ENCODE assay signal across 2 cellular contexts in genomic region chr1:8571200-8571984, GRCh38.
TF ChIP-seq lines count a peak whose summit lies in the region.

No MANE protein-coding gene starts in this region.

TF ChIP-seq in K562, 482 proteins besides CTCF, POLR2A, EP300 and RAD21 (continued from another document and continues in another):
- TF ChIP-seq MTA1 (IDR thresholded peaks at IDR 0.05; ENCODE audit: borderline replicate concordance) (no peak), MCM7 (IDR thresholded peaks at IDR 0.05) (no peak), ZNF512 (tag; IDR thresholded peaks at IDR 0.05) (0 out of 2 replicates have a peak, but pooled peaks have one; percentile 37), KAT2B (IDR thresholded peaks at IDR 0.05; ENCODE audit: low read depth, low read length) (no peak), MEF2A (IDR thresholded peaks at IDR 0.05; ENCODE audit: control insufficient read depth, low read depth, low read length) (no peak), SOX6 (IDR thresholded peaks at IDR 0.05) (peak; percentile 56), CREBBP (IDR thresholded peaks at IDR 0.05; ENCODE audit: low read depth, low read length) (no peak), TCF15 (CRISPR knock-in tag; IDR thresholded peaks at IDR 0.05) (no peak), HOMEZ (CRISPR knock-in tag; IDR thresholded peaks at IDR 0.05) (no peak), RCOR1 (IDR thresholded peaks at IDR 0.05; ENCODE audit: borderline replicate concordance in 1 of 2, low read depth in 2 of 2, low read length in 2 of 2) (0 out of 4 replicates have a peak, but pooled peaks of 1 of the 2 experiments have one; percentile 8), LCOR (CRISPR knock-in tag; IDR thresholded peaks at IDR 0.05) (no peak), ZC3H4 (CRISPR knock-in tag; IDR thresholded peaks at IDR 0.05; ENCODE audit: borderline replicate concordance) (no peak), BHLHE40 (IDR thresholded peaks at IDR 0.05; ENCODE audit: low read length) (peak; percentile 43), NCOA4 (IDR thresholded peaks at IDR 0.05; ENCODE audit: partially characterized antibody) (no peak), ZNF57 (CRISPR knock-in tag; IDR thresholded peaks at IDR 0.05) (no peak), MXI1 (IDR thresholded peaks at IDR 0.05; ENCODE audit: low read depth, low read length) (no peak), CCNT2 (IDR thresholded peaks at IDR 0.05; ENCODE audit: borderline replicate concordance, extremely low read depth, insufficient read length, low read depth, low read length) (no peak), ZFPM2 (CRISPR knock-in tag; IDR thresholded peaks at IDR 0.05) (no peak), CBFA2T3 (IDR thresholded peaks at IDR 0.05) (peak; percentile 30; the same call in 1 of the 2 replicates), DPF2 (IDR thresholded peaks at IDR 0.05) (peak; percentile 36; the same call in 1 of the 2 replicates), SNAPC5 (CRISPR knock-in tag; IDR thresholded peaks at IDR 0.05) (no peak), HDAC1 (IDR thresholded peaks at IDR 0.05) (no peak), ASH1L (IDR thresholded peaks at IDR 0.05; ENCODE audit: borderline replicate concordance, low read depth, partially characterized antibody) (no peak), ZNF707 (CRISPR knock-in tag; conservative IDR thresholded peaks at IDR 0.05) (no peak), GTF3C2 (IDR thresholded peaks at IDR 0.05; ENCODE audit: borderline replicate concordance, extremely low read depth, insufficient read length) (no peak), ATF3 (IDR thresholded peaks at IDR 0.05) (no peak), ATF3 (CRISPR knock-in tag; conservative IDR thresholded peaks at IDR 0.05) (no peak), RBM39 (optimal IDR thresholded peaks at IDR 0.05; ENCODE audit: low read depth, low read length) (no peak)

TF ChIP-seq in HepG2, 621 proteins besides CTCF, POLR2A, EP300 and RAD21 (continued from another document and continues in another):
- peak in 1 of 2 experiments; percentile 51; a peak in 1 of 4 replicates for TF ChIP-seq KLF16 (CRISPR knock-in tag; IDR thresholded peaks at IDR 0.05)
- peak; percentile 85 for TF ChIP-seq NFIC (IDR thresholded peaks at IDR 0.05; ENCODE audit: low read length)
- peak; percentile 34; the same call in 1 of the 2 replicates for TF ChIP-seq HNF1A (IDR thresholded peaks at IDR 0.05; ENCODE audit: low read depth)
- TF ChIP-seq HNF1A (CRISPR knock-in tag; IDR thresholded peaks at IDR 0.05; ENCODE audit: borderline replicate concordance), result no peak; the same call in 1 of the 2 replicates
- TF ChIP-seq HOXA3 (CRISPR knock-in tag; IDR thresholded peaks at IDR 0.05), result peak; percentile 17; the same call in 1 of the 2 replicates
- TF ChIP-seq SMAD3 (CRISPR knock-in tag; IDR thresholded peaks at IDR 0.05), result peak; percentile 50; the same call in 1 of the 2 replicates
- TF ChIP-seq ARID3A (IDR thresholded peaks at IDR 0.05; ENCODE audit: low read depth, low read length), result peak; percentile 91
- no peak for TF ChIP-seq ZNF572 (CRISPR knock-in tag; IDR thresholded peaks at IDR 0.05)
- peak; percentile 53; the same call in 1 of the 2 replicates for TF ChIP-seq ZNF609 (CRISPR knock-in tag; IDR thresholded peaks at IDR 0.05; ENCODE audit: borderline replicate concordance)
- TF ChIP-seq ZNF512 (CRISPR knock-in tag; IDR thresholded peaks at IDR 0.05), result no peak
- peak; percentile 31; the same call in 1 of the 2 replicates for TF ChIP-seq ERF (CRISPR knock-in tag; IDR thresholded peaks at IDR 0.05)
- no peak for TF ChIP-seq LCORL (IDR thresholded peaks at IDR 0.05)
- TF ChIP-seq LCORL (CRISPR knock-in tag; IDR thresholded peaks at IDR 0.05), result peak; percentile 39; the same call in 1 of the 2 replicates
- TF ChIP-seq NFKBIZ (CRISPR knock-in tag; IDR thresholded peaks at IDR 0.05), result no peak
- TF ChIP-seq AHDC1 (CRISPR knock-in tag; IDR thresholded peaks at IDR 0.05; ENCODE audit: borderline replicate concordance), result peak; percentile 90; the same call in 1 of the 2 replicates
- peak; percentile 85 for TF ChIP-seq NCOA2 (CRISPR knock-in tag; IDR thresholded peaks at IDR 0.05)
- TF ChIP-seq SALL1 (CRISPR knock-in tag; IDR thresholded peaks at IDR 0.05), result peak; percentile 80; the same call in 1 of the 2 replicates
- peak; percentile 33; the same call in 1 of the 2 replicates for TF ChIP-seq HMG20A (CRISPR knock-in tag; IDR thresholded peaks at IDR 0.05; ENCODE audit: borderline replicate concordance)
- peak; percentile 93 for TF ChIP-seq TCF7 (IDR thresholded peaks at IDR 0.05; ENCODE audit: low read depth)
- TF ChIP-seq MLX (CRISPR knock-in tag; IDR thresholded peaks at IDR 0.05), result peak; percentile 68; the same call in 1 of the 2 replicates
- peak; percentile 96 for TF ChIP-seq ONECUT2 (CRISPR knock-in tag; IDR thresholded peaks at IDR 0.05)
- no peak for TF ChIP-seq ISX (CRISPR knock-in tag; conservative IDR thresholded peaks at IDR 0.05)
- TF ChIP-seq TEAD3 (CRISPR knock-in tag; optimal IDR thresholded peaks at IDR 0.05; ENCODE audit: borderline replicate concordance), result peak; percentile 72
- TF ChIP-seq HDAC1 (CRISPR knock-in tag; IDR thresholded peaks at IDR 0.05), result peak; percentile 49; the same call in 1 of the 2 replicates
- peak; percentile 97 for TF ChIP-seq SOX5 (CRISPR knock-in tag; IDR thresholded peaks at IDR 0.05; ENCODE audit: borderline replicate concordance)
- peak; percentile 58; the same call in 1 of the 2 replicates for TF ChIP-seq HMG20B (CRISPR knock-in tag; conservative IDR thresholded peaks at IDR 0.05)
